Comparison of ENCODE assay signal across 14 cellular contexts in the genomic region with DNA sequence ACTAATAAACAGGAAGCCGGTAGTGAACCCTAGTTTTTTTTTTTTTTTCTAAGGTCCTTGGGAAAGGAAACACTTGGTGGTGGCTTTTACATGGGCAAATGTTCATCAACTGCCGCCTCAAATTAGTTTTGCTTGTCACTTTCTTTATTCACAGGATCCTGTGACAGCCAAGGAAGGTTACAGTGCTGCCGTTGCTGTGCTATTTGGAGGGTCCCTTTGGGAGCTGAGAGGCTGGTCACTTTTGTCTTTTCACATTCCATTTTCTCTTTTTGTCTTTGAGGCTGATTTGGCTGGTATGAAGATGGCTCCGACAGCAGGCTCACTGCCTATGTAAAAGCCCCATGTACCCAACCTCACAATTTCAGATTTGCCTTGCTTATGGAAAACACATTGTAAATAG.
"Had no signal": no experiment of that assay in that cellular context is flagged by ENCODE, and none has a peak within 500 bp of the region (broad histone marks: within the 10 kb centered on the region; RNA-seq: fewer than 3 reads in every experiment).

No MANE protein-coding gene starts in this region.

- H3K36me3 Mint-ChIP-seq: activated naive CD8-positive, alpha-beta T cell; stimulated activated memory B cell treated with anti-CD40 and anti-IgM and Interleukin-4, amounts not matched to agents 10 μg/mL and 1 μg/mL and 100 μg/mL, for 72 hours had no signal

- H3K27ac Mint-ChIP-seq: activated naive CD8-positive, alpha-beta T cell; dendritic cell treated with granulocyte-macrophage colony-stimulating factor and Interleukin-4, amounts not matched to agents 40 ng/mL and 50 ng/mL, for 4 days; stimulated activated memory B cell treated with anti-CD40 and anti-IgM and Interleukin-4, amounts not matched to agents 10 μg/mL and 1 μg/mL and 100 μg/mL, for 72 hours; T-helper 1 cell treated with Interleukin-12 subunit alpha and Interleukin-12 subunit beta and Interleukin-4 antibody, amounts not matched to agents 30 μg/mL and 1 μg/mL, for 36 hours had no signal

- DNase-seq: activated CD4-positive, CD25-positive, alpha-beta regulatory T cell; activated gamma-delta T cell; activated T-cell treated with anti-CD3 and anti-CD28 coated beads, Interleukin-2, amount 50 U/mL, for 4 hours; brain microvascular endothelial cell; cerebellar nuclear complex; posterior cingulate gyrus; right lobe of liver had no signal

- H3K9me3 Mint-ChIP-seq: activated T-cell treated with anti-CD3 and anti-CD28 coated beads, Interleukin-2, amount 50 U/mL, for 4 hours; dendritic cell treated with granulocyte-macrophage colony-stimulating factor and Interleukin-4, amounts not matched to agents 40 ng/mL and 50 ng/mL, for 4 days; stimulated activated memory B cell treated with anti-CD40 and anti-IgM and Interleukin-4, amounts not matched to agents 10 μg/mL and 1 μg/mL and 100 μg/mL, for 72 hours; T-helper 1 cell treated with Interleukin-12 subunit alpha and Interleukin-12 subunit beta and Interleukin-4 antibody, amounts not matched to agents 30 μg/mL and 1 μg/mL, for 36 hours had no signal

- H3K27me3 ChIP-seq: brain microvascular endothelial cell, neutrophil, right lobe of liver, tibial nerve, vagina had no signal

- H3K27ac ChIP-seq: brain microvascular endothelial cell, neutrophil, right lobe of liver, vagina had no signal

- H3K36me3 ChIP-seq: brain microvascular endothelial cell, neutrophil, right lobe of liver, tibial nerve, vagina had no signal

- H3K4me3 Mint-ChIP-seq: activated naive CD8-positive, alpha-beta T cell; activated T-cell treated with anti-CD3 and anti-CD28 coated beads, Interleukin-2, amount 50 U/mL, for 4 hours; dendritic cell treated with granulocyte-macrophage colony-stimulating factor and Interleukin-4, amounts not matched to agents 40 ng/mL and 50 ng/mL, for 4 days; stimulated activated memory B cell treated with anti-CD40 and anti-IgM and Interleukin-4, amounts not matched to agents 10 μg/mL and 1 μg/mL and 100 μg/mL, for 72 hours; T-helper 1 cell treated with Interleukin-12 subunit alpha and Interleukin-12 subunit beta and Interleukin-4 antibody, amounts not matched to agents 30 μg/mL and 1 μg/mL, for 36 hours had no signal

- H3K9me3 ChIP-seq: neutrophil, right lobe of liver, tibial nerve, vagina had no signal

- H3K4me3 ChIP-seq: right lobe of liver, tibial nerve, vagina had no signal

- H3K27me3 Mint-ChIP-seq: activated naive CD8-positive, alpha-beta T cell; dendritic cell treated with granulocyte-macrophage colony-stimulating factor and Interleukin-4, amounts not matched to agents 40 ng/mL and 50 ng/mL, for 4 days had no signal
